1 cellular context compared by ENCODE assay signal in the genomic region with DNA sequence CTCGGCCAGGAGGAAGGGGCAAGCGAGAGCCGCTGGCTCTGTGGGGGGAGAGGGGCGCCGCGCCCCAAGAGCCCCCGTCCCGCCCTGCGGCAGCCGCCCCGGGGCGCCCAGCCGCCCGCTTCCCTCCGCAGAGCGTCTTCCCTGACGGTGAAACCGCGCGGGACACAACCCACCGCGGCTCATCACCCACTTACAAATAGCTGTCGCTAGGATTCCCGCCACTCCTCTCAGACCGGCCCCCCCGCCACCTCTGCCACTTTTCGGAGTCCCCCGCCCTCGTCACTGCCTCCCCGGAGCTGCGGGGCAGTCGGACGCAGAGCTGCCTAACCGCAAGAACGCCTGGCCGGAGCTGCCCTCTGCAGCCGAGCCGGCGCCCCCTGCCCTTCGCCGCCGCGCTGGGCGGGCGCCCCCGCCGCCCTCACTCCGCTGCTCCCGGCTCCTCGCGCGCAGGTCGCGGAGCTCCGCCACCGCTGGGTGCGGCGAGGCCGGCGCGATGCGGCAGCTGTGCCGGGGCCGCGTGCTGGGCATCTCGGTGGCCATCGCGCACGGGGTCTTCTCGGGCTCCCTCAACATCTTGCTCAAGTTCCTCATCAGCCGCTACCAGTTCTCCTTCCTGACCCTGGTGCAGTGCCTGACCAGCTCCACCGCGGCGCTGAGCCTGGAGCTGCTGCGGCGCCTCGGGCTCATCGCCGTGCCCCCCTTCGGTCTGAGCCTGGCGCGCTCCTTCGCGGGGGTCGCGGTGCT.
TF ChIP-seq lines count a peak whose summit lies in the region.

A gene with protein sequence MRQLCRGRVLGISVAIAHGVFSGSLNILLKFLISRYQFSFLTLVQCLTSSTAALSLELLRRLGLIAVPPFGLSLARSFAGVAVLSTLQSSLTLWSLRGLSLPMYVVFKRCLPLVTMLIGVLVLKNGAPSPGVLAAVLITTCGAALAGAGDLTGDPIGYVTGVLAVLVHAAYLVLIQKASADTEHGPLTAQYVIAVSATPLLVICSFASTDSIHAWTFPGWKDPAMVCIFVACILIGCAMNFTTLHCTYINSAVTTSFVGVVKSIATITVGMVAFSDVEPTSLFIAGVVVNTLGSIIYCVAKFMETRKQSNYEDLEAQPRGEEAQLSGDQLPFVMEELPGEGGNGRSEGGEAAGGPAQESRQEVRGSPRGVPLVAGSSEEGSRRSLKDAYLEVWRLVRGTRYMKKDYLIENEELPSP (plus strand): TSS at position 366 of the 744 bp plus-strand sequence. CDS start 128 bp downstream, at position 494.

TF ChIP-seq in HepG2, 621 proteins besides CTCF, POLR2A, EP300 and RAD21 (continued from another document):
- TF ChIP-seq, protein P1, sequence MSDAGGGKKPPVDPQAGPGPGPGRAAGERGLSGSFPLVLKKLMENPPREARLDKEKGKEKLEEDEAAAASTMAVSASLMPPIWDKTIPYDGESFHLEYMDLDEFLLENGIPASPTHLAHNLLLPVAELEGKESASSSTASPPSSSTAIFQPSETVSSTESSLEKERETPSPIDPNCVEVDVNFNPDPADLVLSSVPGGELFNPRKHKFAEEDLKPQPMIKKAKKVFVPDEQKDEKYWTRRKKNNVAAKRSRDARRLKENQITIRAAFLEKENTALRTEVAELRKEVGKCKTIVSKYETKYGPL (CRISPR knock-in tag; IDR thresholded peaks at IDR 0.05): no peak
- TF ChIP-seq ZNF496 (CRISPR knock-in tag; IDR thresholded peaks at IDR 0.05; ENCODE audit: insufficient replicate concordance) (no peak), KLF15 (CRISPR knock-in tag; IDR thresholded peaks at IDR 0.05; ENCODE audit: borderline replicate concordance) (no peak), TBP (CRISPR knock-in tag; IDR thresholded peaks at IDR 0.05) (no peak), SAFB2 (CRISPR knock-in tag; IDR thresholded peaks at IDR 0.05; ENCODE audit: borderline replicate concordance, low read depth) (no peak), FOXP1 (IDR thresholded peaks at IDR 0.05) (no peak), FOXP1 (CRISPR knock-in tag; IDR thresholded peaks at IDR 0.05) (no peak)
- TF ChIP-seq, protein P2, sequence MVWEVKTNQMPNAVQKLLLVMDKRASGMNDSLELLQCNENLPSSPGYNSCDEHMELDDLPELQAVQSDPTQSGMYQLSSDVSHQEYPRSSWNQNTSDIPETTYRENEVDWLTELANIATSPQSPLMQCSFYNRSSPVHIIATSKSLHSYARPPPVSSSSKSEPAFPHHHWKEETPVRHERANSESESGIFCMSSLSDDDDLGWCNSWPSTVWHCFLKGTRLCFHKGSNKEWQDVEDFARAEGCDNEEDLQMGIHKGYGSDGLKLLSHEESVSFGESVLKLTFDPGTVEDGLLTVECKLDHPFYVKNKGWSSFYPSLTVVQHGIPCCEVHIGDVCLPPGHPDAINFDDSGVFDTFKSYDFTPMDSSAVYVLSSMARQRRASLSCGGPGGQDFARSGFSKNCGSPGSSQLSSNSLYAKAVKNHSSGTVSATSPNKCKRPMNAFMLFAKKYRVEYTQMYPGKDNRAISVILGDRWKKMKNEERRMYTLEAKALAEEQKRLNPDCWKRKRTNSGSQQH (CRISPR knock-in tag; IDR thresholded peaks at IDR 0.05; ENCODE audit: low read depth): no peak
- TF ChIP-seq, protein P3, sequence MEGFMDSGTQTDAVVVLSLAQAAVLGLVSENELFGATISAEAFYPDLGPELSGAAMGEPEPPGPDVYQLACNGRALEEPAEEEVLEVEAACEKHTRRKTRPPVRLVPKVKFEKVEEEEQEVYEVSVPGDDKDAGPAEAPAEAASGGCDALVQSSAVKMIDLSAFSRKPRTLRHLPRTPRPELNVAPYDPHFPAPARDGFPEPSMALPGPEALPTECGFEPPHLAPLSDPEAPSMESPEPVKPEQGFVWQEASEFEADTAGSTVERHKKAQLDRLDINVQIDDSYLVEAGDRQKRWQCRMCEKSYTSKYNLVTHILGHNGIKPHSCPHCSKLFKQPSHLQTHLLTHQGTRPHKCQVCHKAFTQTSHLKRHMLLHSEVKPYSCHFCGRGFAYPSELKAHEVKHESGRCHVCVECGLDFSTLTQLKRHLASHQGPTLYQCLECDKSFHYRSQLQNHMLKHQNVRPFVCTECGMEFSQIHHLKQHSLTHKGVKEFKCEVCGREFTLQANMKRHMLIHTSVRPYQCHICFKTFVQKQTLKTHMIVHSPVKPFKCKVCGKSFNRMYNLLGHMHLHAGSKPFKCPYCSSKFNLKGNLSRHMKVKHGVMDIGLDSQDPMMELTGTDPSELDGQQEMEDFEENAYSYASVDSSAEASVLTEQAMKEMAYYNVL (CRISPR knock-in tag; IDR thresholded peaks at IDR 0.05; ENCODE audit: borderline replicate concordance): no peak
TF ChIP-seq in HepG2: peak in this region for 0.
